In the genomic region with DNA sequence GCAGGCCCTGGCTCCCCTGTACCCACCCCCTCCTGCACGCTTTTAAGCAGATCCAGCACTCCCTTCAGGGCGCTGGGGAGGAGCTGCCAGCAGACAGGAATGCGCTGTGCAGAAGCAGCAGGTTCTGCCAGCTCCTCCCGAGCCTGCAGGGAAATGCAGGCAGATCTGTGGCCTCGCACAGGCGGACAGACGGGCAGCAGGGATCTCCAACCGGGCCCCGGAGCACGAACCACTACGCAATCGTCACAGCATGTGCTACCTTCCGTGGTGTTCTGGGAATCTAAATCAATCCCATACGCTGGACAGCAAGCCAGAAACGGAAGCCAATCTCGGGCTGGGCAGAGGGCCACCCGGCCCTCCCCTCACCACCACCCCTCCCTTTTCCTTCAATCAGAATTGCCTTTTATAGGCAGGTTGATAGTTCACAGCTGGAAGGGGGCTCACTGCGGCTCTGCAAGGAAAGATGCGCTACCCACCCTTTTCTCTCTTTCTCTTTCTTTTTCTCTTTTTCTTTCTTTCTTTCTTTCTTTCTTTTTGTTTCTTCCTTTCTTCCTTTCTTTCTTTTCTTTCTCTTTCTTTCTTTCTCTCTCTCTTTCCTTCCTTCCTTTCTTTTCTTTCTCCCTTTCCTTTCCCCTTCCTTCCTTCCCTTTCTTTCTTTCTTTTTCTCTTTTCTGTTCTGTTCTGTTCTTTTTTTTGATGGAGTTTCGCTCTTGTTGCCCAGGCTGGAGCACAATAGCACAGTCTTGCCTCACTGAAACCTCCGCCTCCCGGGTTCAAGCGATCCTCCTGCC, we compare ENCODE assay signal across 8 cellular contexts.
DNase-seq lines count a peak whose midpoint lies in the region; ATAC-seq, FAIRE-seq and TF ChIP-seq lines count a peak whose summit lies in the region.

No MANE protein-coding gene starts in this region.

- TF ChIP-seq POLR2A in right lobe of liver (IDR thresholded peaks at IDR 0.05) (peak; percentile 85), suprapubic skin (IDR thresholded peaks at IDR 0.05) (no peak), GM12892 (IDR thresholded peaks at IDR 0.05; ENCODE audit: low read depth, low read length) (no peak)

- TF ChIP-seq CTCF in right lobe of liver (IDR thresholded peaks at IDR 0.05) = no peak
- TF ChIP-seq CTCF in suprapubic skin (IDR thresholded peaks at IDR 0.05) = no peak
- TF ChIP-seq CTCF in OCI-LY7 (conservative IDR thresholded peaks at IDR 0.05; ENCODE audit: low read length) = no peak

- H3K9me3 ChIP-seq in right lobe of liver (no peaks in the 10 kb centered on the region), suprapubic skin (no peaks in the 10 kb centered on the region), OCI-LY7 (ENCODE audit: low read length) (0 out of 2 replicates have a peak, but pooled peaks cover 5% of the 10 kb centered on the region)

- no peak overlapping the region for H3K27ac Mint-ChIP-seq in activated naive CD8-positive, alpha-beta T cell treated with anti-CD3 and anti-CD28 coated beads, Interleukin-2, amount 50 U/mL, for 24 hours

- TF ChIP-seq EP300 in suprapubic skin (IDR thresholded peaks at IDR 0.05) = peak; percentile 88

- H3K27me3 ChIP-seq in right lobe of liver = no peaks in the 10 kb centered on the region
- H3K27me3 ChIP-seq in suprapubic skin = no peaks in the 10 kb centered on the region

- 37% methylated on average over 14 of the region's 23 CpGs for WGBS in right lobe of liver (ENCODE audit: insufficient coverage, low coverage, low lambda C conversion rate, missing lambda C conversion rate)
- 27% methylated on average over 21 of the region's 23 CpGs for WGBS in suprapubic skin

- no peak overlapping the region for H3K4me2 ChIP-seq in OCI-LY7 (ENCODE audit: low read length)

- DNase-seq in NCI-H2227 (lab: John Stamatoyannopoulos, UW; ENCODE audit: unreplicated experiment) (peak; percentile 64), dermis blood vessel endothelial cell (peak; percentile 51), right lobe of liver (peak; percentile 85 to 93 (median 92)), suprapubic skin (ENCODE audit: low spot score in 2 of 2) (peak; percentile 92), OCI-LY7 (ENCODE audit: low spot score) (no peak), GM12892 (ENCODE audit: insufficient read length) (no peak), cortex of kidney (lab: John Stamatoyannopoulos, UW) (no peak)
- no peak for DNase-seq in activated naive CD8-positive, alpha-beta T cell treated with anti-CD3 and anti-CD28 coated beads, Interleukin-2, amount 50 U/mL, for 24 hours

- POLR2A ChIA-PET in OCI-LY7 (lab: Charles Lee) = no interaction called here

- H3K9me3 Mint-ChIP-seq in activated naive CD8-positive, alpha-beta T cell treated with anti-CD3 and anti-CD28 coated beads, Interleukin-2, amount 50 U/mL, for 24 hours = no peaks in the 10 kb centered on the region

- CTCF ChIA-PET in OCI-LY7 (lab: Charles Lee; ENCODE audit: unreplicated experiment) = no interaction called here

- H4K20me1 ChIP-seq in OCI-LY7 (ENCODE audit: insufficient read depth, low read length) = no peaks in the 10 kb centered on the region

- H3K36me3 ChIP-seq in right lobe of liver (no peaks in the 10 kb centered on the region), suprapubic skin (no peaks in the 10 kb centered on the region), OCI-LY7 (ENCODE audit: insufficient read depth, low read length) (no peaks in the 10 kb centered on the region; the same call in 1 of the 2 replicates)

- H3K4me1 ChIP-seq in right lobe of liver = peaks cover 0 to 24% (median 6%) of the 10 kb centered on the region in 4 donors
- H3K4me1 ChIP-seq in suprapubic skin = peaks cover 43% of the 10 kb centered on the region
- H3K4me1 ChIP-seq in OCI-LY7 (ENCODE audit: insufficient read depth, low read length, poor library complexity, severe bottlenecking) = peaks cover 13% of the 10 kb centered on the region

- intact Hi-C loops in right lobe of liver (cut with DNase I) = no loop called here
- intact Hi-C loops in OCI-LY7 (cut with micrococcal nuclease; ENCODE audit: unreplicated experiment) = no loop called here

- H2AFZ ChIP-seq in OCI-LY7 (ENCODE audit: low read length) = no peak overlapping the region

- no peak for FAIRE-seq in GM12892 (lab: Jason Lieb, UNC)

- H3K27ac ChIP-seq in right lobe of liver (peak overlapping the region; percentile 54 to 95 (median 80)), suprapubic skin (peak overlapping the region; percentile 83), OCI-LY7 (ENCODE audit: low read depth, low read length, poor library complexity, severe bottlenecking) (no peak overlapping the region)

- H3K4me3 ChIP-seq in right lobe of liver = peak overlapping the region in 1 of 3 donors; percentile 5
- H3K4me3 ChIP-seq in suprapubic skin = peak overlapping the region; percentile 33
- no peak overlapping the region for H3K4me3 ChIP-seq in OCI-LY7 (ENCODE audit: low read depth, low read length, poor library complexity, severe bottlenecking)

- peaks cover 32% of the 10 kb centered on the region for H3K4me1 Mint-ChIP-seq in activated naive CD8-positive, alpha-beta T cell treated with anti-CD3 and anti-CD28 coated beads, Interleukin-2, amount 50 U/mL, for 24 hours

- no peaks in the 10 kb centered on the region for H3K79me2 ChIP-seq in OCI-LY7 (ENCODE audit: insufficient read depth, low read depth, low read length)

- peak; percentile 78 to 86 (median 82) for ATAC-seq in right lobe of liver
- no peak for ATAC-seq in activated naive CD8-positive, alpha-beta T cell treated with anti-CD3 and anti-CD28 coated beads, Interleukin-2, amount 50 U/mL, for 24 hours

- H3K27me3 Mint-ChIP-seq in activated naive CD8-positive, alpha-beta T cell treated with anti-CD3 and anti-CD28 coated beads, Interleukin-2, amount 50 U/mL, for 24 hours = peaks cover 13% of the 10 kb centered on the region

- H3K9me2 ChIP-seq in OCI-LY7 (ENCODE audit: insufficient read depth, low read length) = no peaks in the 10 kb centered on the region

- H3K36me3 Mint-ChIP-seq in activated naive CD8-positive, alpha-beta T cell treated with anti-CD3 and anti-CD28 coated beads, Interleukin-2, amount 50 U/mL, for 24 hours (ENCODE audit: low read depth) = no peaks in the 10 kb centered on the region

- BruUV-seq in OCI-LY7 (replicated peaks; lab: Mats Ljungman, UMichigan) = no TSS peak

- no peak overlapping the region for H3K4me3 Mint-ChIP-seq in activated naive CD8-positive, alpha-beta T cell treated with anti-CD3 and anti-CD28 coated beads, Interleukin-2, amount 50 U/mL, for 24 hours

Comparison
In these comparisons a context has a peak if more than half of its experiments do, and no peak if none do; other contexts are left out.
1. DNase-seq: peak in NCI-H2227 (single experiment), dermis blood vessel endothelial cell (single experiment), right lobe of liver (3 of 3) and suprapubic skin (2 of 2); none in activated naive CD8-positive, alpha-beta T cell treated with anti-CD3 and anti-CD28 coated beads, Interleukin-2, amount 50 U/mL, for 24 hours (single experiment), OCI-LY7 (single experiment), GM12892 (single experiment) and cortex of kidney (single experiment).